8 cellular contexts compared by ENCODE assay signal in genomic region chr6:43472515-43472914, GRCh38. TPM values are rescaled to one million over a fixed set of nuclear protein-coding genes. Genes with fewer than 3 reads are reported as not detected.
"Had no signal": no experiment of that assay in that cellular context is flagged by ENCODE, and none has a peak within 500 bp of the region (broad histone marks: within the 10 kb centered on the region; RNA-seq: fewer than 3 reads in every experiment).

No MANE protein-coding gene starts in this region.

- FAIRE-seq: G401.6, GM12878, GM12891, GM12892, GM18507, GM19239 had no signal

- DNase-seq: GDM1, GF-D8 had no signal

- ATAC-seq: GM12878 had no signal

- H3K4me3 ChIP-seq: GM12878 had no signal

RNA-seq across cellular contexts. Expression of gene LRRC73, which starts 37.6 kb away (rescaled TPM):
- polyA plus RNA-seq: GM12878 had no signal
